19 cellular contexts compared by ENCODE assay signal in the genomic region with DNA sequence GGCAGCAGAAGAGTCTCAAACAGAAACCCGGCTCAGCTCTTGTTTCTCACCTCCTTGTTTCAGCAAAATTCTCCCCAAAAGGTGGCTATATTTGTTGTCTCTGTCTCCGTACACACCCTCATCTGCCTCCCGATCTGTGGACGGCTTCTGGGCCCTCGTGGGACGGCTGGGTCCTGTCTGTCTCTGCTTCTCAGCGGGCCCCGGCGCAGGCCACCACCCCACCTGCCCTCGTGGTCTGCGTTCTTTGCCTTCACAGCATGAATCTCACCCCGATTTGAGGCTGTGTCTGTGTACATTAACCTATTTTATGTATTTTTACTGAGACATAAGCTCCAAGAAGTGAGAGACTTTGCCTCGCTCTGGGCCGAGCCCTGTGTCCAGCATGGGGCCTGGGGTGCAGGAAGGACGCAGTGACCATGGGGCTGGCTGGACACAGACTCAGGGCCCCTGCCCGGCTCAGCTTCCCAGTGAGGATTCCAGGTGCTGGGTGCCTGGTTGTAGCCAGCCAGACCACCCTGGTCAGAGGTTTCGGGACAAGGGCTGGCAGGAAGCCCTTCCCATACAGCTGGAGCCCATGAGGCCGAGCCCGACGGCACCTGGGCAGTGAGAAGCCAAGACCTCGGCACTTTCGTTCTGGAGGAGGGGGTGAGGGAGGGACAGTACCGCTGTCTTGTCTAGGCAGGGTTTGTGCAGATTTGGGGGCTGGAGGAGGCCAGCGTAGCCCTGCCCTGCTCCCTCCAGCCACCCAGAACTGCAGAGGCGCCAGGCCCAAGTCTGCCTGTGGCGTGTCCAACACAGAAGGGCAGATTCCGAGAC.
DNase-seq lines count a peak whose midpoint lies in the region; ATAC-seq, FAIRE-seq and TF ChIP-seq lines count a peak whose summit lies in the region.
"Had no signal": no experiment of that assay in that cellular context is flagged by ENCODE, and none has a peak within 500 bp of the region (broad histone marks: within the 10 kb centered on the region; RNA-seq: fewer than 3 reads in every experiment).

No MANE protein-coding gene starts in this region.

- peak overlapping the region; percentile 94 for H3K27ac Mint-ChIP-seq in neural progenitor cell
- no peak overlapping the region for H3K27ac Mint-ChIP-seq in effector memory CD8-positive, alpha-beta T cell
- H3K27ac Mint-ChIP-seq: CD8-positive, alpha-beta T cell had no signal

- H4K20me1 ChIP-seq in neural progenitor cell (ENCODE audit: low read depth), result peaks cover 7% of the 10 kb centered on the region

- H3K27me3 ChIP-seq in HUES48 (ENCODE audit: control insufficient read depth, insufficient read depth, low read length) (peaks cover 28% of the 10 kb centered on the region), neural progenitor cell (peaks cover 8% of the 10 kb centered on the region)

- H3K36me3 ChIP-seq in HUES48 (ENCODE audit: control insufficient read depth, insufficient read depth, low read length) (no peaks in the 10 kb centered on the region), kidney (ENCODE audit: control insufficient read depth in 1 of 2, insufficient read depth in 2 of 2, low read length in 2 of 2) (no peaks in the 10 kb centered on the region), neural progenitor cell (no peaks in the 10 kb centered on the region)
- H3K36me3 ChIP-seq: BLaER1 treated with 17β-estradiol and CSF1 and Interleukin-3, amounts not matched to agents 10 nM and 100 nM had no signal

- no peak overlapping the region for H2AFZ ChIP-seq in neural progenitor cell (replicated peaks)

- no peak for FAIRE-seq in kidney (lab: Jason Lieb, UNC)
- FAIRE-seq: GM12878, GM19239 had no signal

- H3K4me1 Mint-ChIP-seq in neural progenitor cell, result peaks cover 67% of the 10 kb centered on the region
- H3K4me1 Mint-ChIP-seq in effector memory CD8-positive, alpha-beta T cell (ENCODE audit: low read depth in 2 of 2), result peaks cover 0 to 9% of the 10 kb centered on the region in 2 donors

- H3F3A ChIP-seq in neural progenitor cell (ENCODE audit: low read depth), result peaks cover 56% of the 10 kb centered on the region

- no peaks in the 10 kb centered on the region for H3K9me3 ChIP-seq in HUES48 (ENCODE audit: control insufficient read depth, insufficient read depth, low read length)
- H3K9me3 ChIP-seq in kidney (ENCODE audit: control insufficient read depth in 1 of 2, low read length in 2 of 2), result no peaks in the 10 kb centered on the region
- no peaks in the 10 kb centered on the region for H3K9me3 ChIP-seq in neural progenitor cell (ENCODE audit: low read depth)
- H3K9me3 ChIP-seq: BLaER1 treated with 17β-estradiol and CSF1 and Interleukin-3, amounts not matched to agents 10 nM and 100 nM; SK-N-SH had no signal

- H3K4me3 ChIP-seq in HUES48 (ENCODE audit: low read depth, low read length) (no peak overlapping the region), kidney (ENCODE audit: low read length in 2 of 2) (no peak overlapping the region), neural progenitor cell (no peak overlapping the region)
- H3K4me3 ChIP-seq: BLaER1 treated with 17β-estradiol and CSF1 and Interleukin-3, amounts not matched to agents 10 nM and 100 nM; GM12878 had no signal

- H3K27me3 Mint-ChIP-seq in neural progenitor cell (ENCODE audit: insufficient read depth, low read depth), result peaks cover 13% of the 10 kb centered on the region
- H3K27me3 Mint-ChIP-seq in effector memory CD8-positive, alpha-beta T cell, result peaks cover 10 to 18% of the 10 kb centered on the region in 2 donors

- TF ChIP-seq CTCF in kidney (IDR thresholded peaks at IDR 0.05; ENCODE audit: borderline replicate concordance, extremely low read depth, insufficient read depth) (no peak), neural progenitor cell (IDR thresholded peaks at IDR 0.05) (no peak)

- DNase-seq in ELF-1 (ENCODE audit: low read depth, low spot score), result peak; percentile 33
- peak; percentile 48 for DNase-seq in kidney
- no peak for DNase-seq in neural progenitor cell (ENCODE audit: low spot score)
- no peak for DNase-seq in effector memory CD8-positive, alpha-beta T cell
- no peak for DNase-seq in NCI-H82 treated with DMSO at 0.1 percent for 48 hours (lab: John Stamatoyannopoulos, UW; ENCODE audit: unreplicated experiment)
- no peak for DNase-seq in NCI-H2171 treated with DMSO at 0.1 percent for 48 hours (lab: John Stamatoyannopoulos, UW)
- DNase-seq: Calu3; CD8-positive, alpha-beta T cell; MM.1S; NCI-H1092; OCI-M1; SHP77 treated with DMSO at 0.1 percent for 48 hours; SK-N-SH had no signal

- H3K4me1 ChIP-seq in HUES48 (ENCODE audit: control insufficient read depth, insufficient read depth, low read length), result peaks cover 37% of the 10 kb centered on the region
- H3K4me1 ChIP-seq in kidney (ENCODE audit: control insufficient read depth in 1 of 2, insufficient read depth in 1 of 2, low read depth in 1 of 2, low read length in 2 of 2), result peaks cover 18 to 31% of the 10 kb centered on the region in 2 donors
- peaks cover 53% of the 10 kb centered on the region for H3K4me1 ChIP-seq in neural progenitor cell

- H3K4me3 Mint-ChIP-seq in neural progenitor cell, result no peak overlapping the region
- H3K4me3 Mint-ChIP-seq in effector memory CD8-positive, alpha-beta T cell, result no peak overlapping the region
- H3K4me3 Mint-ChIP-seq: CD8-positive, alpha-beta T cell had no signal

- peaks cover 12% of the 10 kb centered on the region for H3K79me2 ChIP-seq in neural progenitor cell (ENCODE audit: low read depth)

- intact Hi-C loops in kidney (cut with DNase I), result no loop called here

- H3K27ac ChIP-seq in HUES48 (ENCODE audit: low read depth, low read length) (peak overlapping the region; percentile 89), kidney (ENCODE audit: low read depth in 2 of 2, low read length in 2 of 2) (no peak overlapping the region), neural progenitor cell (no peak overlapping the region)
- H3K27ac ChIP-seq: BLaER1 treated with 17β-estradiol and CSF1 and Interleukin-3, amounts not matched to agents 10 nM and 100 nM had no signal

- ATAC-seq in effector memory CD8-positive, alpha-beta T cell (replicated peaks), result no peak
- ATAC-seq: CD8-positive, alpha-beta T cell; GM12878 had no signal

- no peaks in the 10 kb centered on the region for H3K36me3 Mint-ChIP-seq in neural progenitor cell
- peaks cover 9% of the 10 kb centered on the region for H3K36me3 Mint-ChIP-seq in effector memory CD8-positive, alpha-beta T cell (ENCODE audit: insufficient read depth)
- H3K36me3 Mint-ChIP-seq: CD8-positive, alpha-beta T cell; IgD-negative memory B cell had no signal

- no peaks in the 10 kb centered on the region for H3K9me3 Mint-ChIP-seq in neural progenitor cell
- H3K9me3 Mint-ChIP-seq in effector memory CD8-positive, alpha-beta T cell, result no peaks in the 10 kb centered on the region
- H3K9me3 Mint-ChIP-seq: CD8-positive, alpha-beta T cell; H9; IgD-negative memory B cell had no signal

- H3K4me2 ChIP-seq in neural progenitor cell, result peak overlapping the region; percentile 72
- H3K4me2 ChIP-seq: SK-N-SH had no signal

- no peak overlapping the region for H3K9ac ChIP-seq in HUES48 (ENCODE audit: low read depth, low read length)
- H3K9ac ChIP-seq in kidney (ENCODE audit: low read length in 2 of 2), result peak overlapping the region in 1 of 2 donors; percentile 26
- no peak overlapping the region for H3K9ac ChIP-seq in neural progenitor cell
- H3K9ac ChIP-seq: BLaER1 treated with 17β-estradiol and CSF1 and Interleukin-3, amounts not matched to agents 10 nM and 100 nM; SK-N-SH had no signal

Comparison
In these comparisons a context has a peak if more than half of its experiments do, and no peak if none do; other contexts are left out.
1. DNase-seq: peak in ELF-1 (single experiment) and kidney (single experiment); none in neural progenitor cell (single experiment), effector memory CD8-positive, alpha-beta T cell (0 of 3), NCI-H82 treated with DMSO at 0.1 percent for 48 hours (single experiment) and NCI-H2171 treated with DMSO at 0.1 percent for 48 hours (single experiment).